1 cellular context compared by ENCODE assay signal in genomic region chr1:101162736-101163405, GRCh38.
TF ChIP-seq lines count a peak whose summit lies in the region.

No MANE protein-coding gene starts in this region.

TF ChIP-seq in HepG2, 621 proteins besides CTCF, POLR2A, EP300 and RAD21 (continued from another document):
- no peak for TF ChIP-seq TEF (CRISPR knock-in tag; IDR thresholded peaks at IDR 0.05)
- TF ChIP-seq FOXA3 (CRISPR knock-in tag; IDR thresholded peaks at IDR 0.05) = no peak
